In genomic region chr11:59556115-59556882, GRCh38 we compare ENCODE assay signal across 8 cellular contexts. TPM values are rescaled to one million over a fixed set of nuclear protein-coding genes. Genes with fewer than 3 reads are reported as not detected.
DNase-seq lines count a peak whose midpoint lies in the region; ATAC-seq and TF ChIP-seq lines count a peak whose summit lies in the region.

No MANE protein-coding gene starts in this region.

- dilution Hi-C loops in mammary epithelial cell (cut with HindIII; ENCODE audit: low sequenced_read_pairs), result loop anchor here (10.0 kb wide), 1 partner anchor 59 kb away; the partner anchor contains the start of gene OSBP

- peak overlapping the region; percentile 67 for H3K27ac ChIP-seq in mammary epithelial cell (ENCODE audit: insufficient read depth, low read depth, low read length)

- no peaks in the 10 kb centered on the region for H3K9me3 ChIP-seq in mammary epithelial cell (replicated peaks; ENCODE audit: insufficient read depth, low read length)

- H4K20me1 ChIP-seq in mammary epithelial cell (ENCODE audit: insufficient read depth, low read length), result no peaks in the 10 kb centered on the region

- intact Hi-C loops in Right ventricle myocardium superior (cut with DNase I), result loop anchor here (10.0 kb wide), 1 partner anchor 59 kb away; the partner anchor contains the start of gene OSBP
- intact Hi-C loops in cardiac septum (cut with DNase I), result loop anchor here (10.0 kb wide), 1 partner anchor 199 kb away; the partner anchor contains the start of gene STX3
- intact Hi-C loops in mammary epithelial cell (cut with micrococcal nuclease), result no loop called here

- peak; percentile 35 for ATAC-seq in Right ventricle myocardium superior (ENCODE audit: poor library complexity)
- no peak for ATAC-seq in HG03139 (IDR thresholded peaks at IDR 0.05; ENCODE audit: unreplicated experiment)

- in situ Hi-C loops in mammary epithelial cell (cut with MboI; ENCODE audit: low sequenced_read_pairs in 2 of 2), result loop anchor here (10.0 to 25.0 kb wide), 2 partner anchors 231 to 249 kb away; no protein-coding TSS in a partner anchor

- WGBS in mammary epithelial cell (ENCODE audit: low coverage, missing lambda C conversion rate), result 14% methylated on average over 27 of the region's 28 CpGs

- DNase-seq in Right ventricle myocardium superior, result peak; percentile 52
- no peak for DNase-seq in cardiac septum (ENCODE audit: low spot score)
- peak; percentile 23 for DNase-seq in NCI-H1105 treated with DMSO at 0.1 percent for 48 hours (lab: John Stamatoyannopoulos, UW)
- DNase-seq in UCSD-AML1 (lab: John Stamatoyannopoulos, UW; ENCODE audit: unreplicated experiment), result peak; percentile 81
- peak; percentile 81 for DNase-seq in mammary epithelial cell
- DNase-seq in kidney tubule cell (ENCODE audit: low spot score), result peak; percentile 90
- DNase-seq in stimulated activated CD4-positive, alpha-beta T cell treated with anti-CD3 and anti-CD28 coated beads, Interleukin-2, amount 100 ng/mL, for 4 hours (ENCODE audit: low read depth), result peak; percentile 54

- CTCF ChIA-PET in mammary epithelial cell (lab: Charles Lee; ENCODE audit: low non-redundant PET), result no interaction called here

- no peaks in the 10 kb centered on the region for H3K79me2 ChIP-seq in mammary epithelial cell (ENCODE audit: insufficient read depth, low read length)

- peak overlapping the region; percentile 85 for H3K4me2 ChIP-seq in mammary epithelial cell (ENCODE audit: insufficient read depth, low read depth, low read length)

- H3K4me3 ChIP-seq in mammary epithelial cell (replicated peaks in 1 of 3; ENCODE audit: insufficient read depth in 1 of 3, low read depth in 2 of 3, low read length in 3 of 3), result peak overlapping the region in 2 of 3 experiments; percentile 43 to 56

- no peaks in the 10 kb centered on the region for H3K27me3 ChIP-seq in mammary epithelial cell (ENCODE audit: insufficient read depth, low read length)

- peaks cover 8% of the 10 kb centered on the region for H3K4me1 ChIP-seq in mammary epithelial cell (ENCODE audit: insufficient read depth, low read length)

- no TSS peak for BruUV-seq in mammary epithelial cell (replicated peaks; lab: Mats Ljungman, UMichigan)

- TF ChIP-seq CTCF in mammary epithelial cell (conservative IDR thresholded peaks at IDR 0.05 in 1 of 2, IDR thresholded peaks at IDR 0.05 in 1 of 2; ENCODE audit: extremely low read depth in 1 of 2, insufficient read depth in 1 of 2, low read depth in 1 of 2, low read length in 2 of 2), result no peak

- H3K36me3 ChIP-seq in mammary epithelial cell (ENCODE audit: insufficient read depth, low read length), result no peaks in the 10 kb centered on the region

- peak overlapping the region; percentile 87 for H2AFZ ChIP-seq in mammary epithelial cell (ENCODE audit: low read depth, low read length)

- H3K9ac ChIP-seq in mammary epithelial cell (ENCODE audit: insufficient read depth, low read length), result peak overlapping the region; percentile 67

RNA-seq across cellular contexts. Expression of gene OR4D9, which starts 45.0 kb away (rescaled TPM):
- total RNA-seq in Right ventricle myocardium superior, result not detected
- total RNA-seq in cardiac septum, result not detected
- total RNA-seq in mammary epithelial cell, result not detected
- polyA plus RNA-seq in mammary epithelial cell, result not detected
- not detected for polyA minus RNA-seq in mammary epithelial cell

RNA-seq across cellular contexts. Expression of gene OR4D11, which starts 52.9 kb away (rescaled TPM):
- not detected for total RNA-seq in Right ventricle myocardium superior
- total RNA-seq in cardiac septum, result not detected
- not detected for total RNA-seq in mammary epithelial cell
- polyA plus RNA-seq in mammary epithelial cell, result not detected
- polyA minus RNA-seq in mammary epithelial cell, result not detected

RNA-seq across cellular contexts. Expression of gene OSBP, which starts 59.3 kb away (rescaled TPM):
- 33.1 TPM for total RNA-seq in Right ventricle myocardium superior
- 35.1 TPM for total RNA-seq in cardiac septum
- 10 to 100 TPM; 34.0 to 52.0 TPM for total RNA-seq in mammary epithelial cell
- polyA plus RNA-seq in mammary epithelial cell, result 19.2 TPM
- 117 TPM for polyA minus RNA-seq in mammary epithelial cell
